Comparison of ENCODE assay signal across 15 cellular contexts in genomic region chr17:18955009-18955408, GRCh38. TPM values are rescaled to one million over a fixed set of nuclear protein-coding genes. Genes with fewer than 3 reads are reported as not detected.
DNase-seq lines count a peak whose midpoint lies in the region; ATAC-seq and TF ChIP-seq lines count a peak whose summit lies in the region.
"Had no signal": no experiment of that assay in that cellular context is flagged by ENCODE, and none has a peak within 500 bp of the region (broad histone marks: within the 10 kb centered on the region; RNA-seq: fewer than 3 reads in every experiment).

No MANE protein-coding gene starts in this region.

- no peaks in the 10 kb centered on the region for H3K36me3 Mint-ChIP-seq in activated naive CD4-positive, alpha-beta T cell treated with anti-CD3 and anti-CD28 coated beads, Interleukin-2, amount 50 U/mL, for 24 hours
- peaks cover 0 to 5% of the 10 kb centered on the region in 2 donors for H3K36me3 Mint-ChIP-seq in activated naive CD4-positive, alpha-beta T cell treated with anti-CD3 and anti-CD28 coated beads, Interleukin-2, amount 50 U/mL, for 72 hours
- H3K36me3 Mint-ChIP-seq in CD8-positive, alpha-beta T cell: no peaks in the 10 kb centered on the region
- no peaks in the 10 kb centered on the region for H3K36me3 Mint-ChIP-seq in activated T-helper 17 cell treated with anti-CD3 and anti-CD28 coated beads, Interleukin-2, amount 50 U/mL, for 72 hours (ENCODE audit: low read depth)
- no peaks in the 10 kb centered on the region for H3K36me3 Mint-ChIP-seq in naive thymus-derived CD8-positive, alpha-beta T cell

- no peaks in the 10 kb centered on the region for H3K9me3 Mint-ChIP-seq in activated naive CD4-positive, alpha-beta T cell treated with anti-CD3 and anti-CD28 coated beads, Interleukin-2, amount 50 U/mL, for 24 hours
- H3K9me3 Mint-ChIP-seq in activated naive CD4-positive, alpha-beta T cell treated with anti-CD3 and anti-CD28 coated beads, Interleukin-2, amount 50 U/mL, for 72 hours: peaks cover 4% of the 10 kb centered on the region in 2 donors
- no peaks in the 10 kb centered on the region for H3K9me3 Mint-ChIP-seq in CD8-positive, alpha-beta T cell
- no peaks in the 10 kb centered on the region for H3K9me3 Mint-ChIP-seq in activated T-helper 17 cell treated with anti-CD3 and anti-CD28 coated beads, Interleukin-2, amount 50 U/mL, for 72 hours
- no peaks in the 10 kb centered on the region for H3K9me3 Mint-ChIP-seq in naive thymus-derived CD8-positive, alpha-beta T cell

- H3K36me3 ChIP-seq in CD8-positive, alpha-beta T cell (ENCODE audit: insufficient read depth, low read length): no peaks in the 10 kb centered on the region
- no peaks in the 10 kb centered on the region for H3K36me3 ChIP-seq in ascending aorta

- H3K27me3 Mint-ChIP-seq in activated naive CD4-positive, alpha-beta T cell treated with anti-CD3 and anti-CD28 coated beads, Interleukin-2, amount 50 U/mL, for 24 hours: no peaks in the 10 kb centered on the region
- H3K27me3 Mint-ChIP-seq in CD8-positive, alpha-beta T cell (ENCODE audit: low read depth): no peaks in the 10 kb centered on the region
- peaks cover 6% of the 10 kb centered on the region for H3K27me3 Mint-ChIP-seq in activated T-helper 17 cell treated with anti-CD3 and anti-CD28 coated beads, Interleukin-2, amount 50 U/mL, for 72 hours
- H3K27me3 Mint-ChIP-seq in naive thymus-derived CD8-positive, alpha-beta T cell: no peaks in the 10 kb centered on the region

- no peak overlapping the region for H3K27ac ChIP-seq in CD8-positive, alpha-beta T cell (ENCODE audit: low read depth, low read length)
- H3K27ac ChIP-seq in ascending aorta: no peak overlapping the region
- H3K27ac ChIP-seq: KMS-11 had no signal

- peaks cover 32% of the 10 kb centered on the region for H3K4me1 ChIP-seq in CD8-positive, alpha-beta T cell (ENCODE audit: insufficient read depth, low read length)
- H3K4me1 ChIP-seq in ascending aorta: no peaks in the 10 kb centered on the region

- peaks cover 50% of the 10 kb centered on the region for H3K4me1 Mint-ChIP-seq in activated naive CD4-positive, alpha-beta T cell treated with anti-CD3 and anti-CD28 coated beads, Interleukin-2, amount 50 U/mL, for 24 hours
- H3K4me1 Mint-ChIP-seq in CD8-positive, alpha-beta T cell (ENCODE audit: low read depth): peaks cover 47% of the 10 kb centered on the region
- peaks cover 12% of the 10 kb centered on the region for H3K4me1 Mint-ChIP-seq in activated T-helper 17 cell treated with anti-CD3 and anti-CD28 coated beads, Interleukin-2, amount 50 U/mL, for 72 hours
- H3K4me1 Mint-ChIP-seq in naive thymus-derived CD8-positive, alpha-beta T cell: peaks cover 15 to 67% (median 40%) of the 10 kb centered on the region in 4 donors

- peak overlapping the region; percentile 13 for H3K4me3 ChIP-seq in CD8-positive, alpha-beta T cell (ENCODE audit: low read depth, low read length)
- no peak overlapping the region for H3K4me3 ChIP-seq in ascending aorta

- H3K9me3 ChIP-seq in CD8-positive, alpha-beta T cell (ENCODE audit: low read length): no peaks in the 10 kb centered on the region
- H3K9me3 ChIP-seq in ascending aorta: no peaks in the 10 kb centered on the region

- H3K27me3 ChIP-seq in CD8-positive, alpha-beta T cell (ENCODE audit: insufficient read depth, low read length): no peaks in the 10 kb centered on the region
- no peaks in the 10 kb centered on the region for H3K27me3 ChIP-seq in ascending aorta

- intact Hi-C loops in CD8-positive, alpha-beta T cell (cut with DNase I, micrococcal nuclease): loop anchor here in 1 of 2 experiments (2.0 kb wide), 1 partner anchor 34 kb away; no protein-coding TSS in a partner anchor
- intact Hi-C loops in ascending aorta (cut with DNase I): no loop called here

- no peak for ATAC-seq in activated naive CD4-positive, alpha-beta T cell treated with anti-CD3 and anti-CD28 coated beads, Interleukin-2, amount 50 U/mL, for 72 hours
- ATAC-seq in CD8-positive, alpha-beta T cell: no peak
- no peak for ATAC-seq in activated T-helper 17 cell treated with anti-CD3 and anti-CD28 coated beads, Interleukin-2, amount 50 U/mL, for 72 hours (replicated peaks)
- no peak for ATAC-seq in naive thymus-derived CD8-positive, alpha-beta T cell

- TF ChIP-seq CTCF in CD8-positive, alpha-beta T cell (IDR thresholded peaks at IDR 0.05): no peak
- no peak for TF ChIP-seq CTCF in ascending aorta (IDR thresholded peaks at IDR 0.05)

- H3K4me3 Mint-ChIP-seq in activated naive CD4-positive, alpha-beta T cell treated with anti-CD3 and anti-CD28 coated beads, Interleukin-2, amount 50 U/mL, for 24 hours: peak overlapping the region; percentile 59
- H3K4me3 Mint-ChIP-seq in CD8-positive, alpha-beta T cell: peak overlapping the region; percentile 55
- H3K4me3 Mint-ChIP-seq in activated T-helper 17 cell treated with anti-CD3 and anti-CD28 coated beads, Interleukin-2, amount 50 U/mL, for 72 hours: peak overlapping the region; percentile 62
- peak overlapping the region; percentile 60 to 85 (median 74) for H3K4me3 Mint-ChIP-seq in naive thymus-derived CD8-positive, alpha-beta T cell

- no peak for DNase-seq in activated naive CD4-positive, alpha-beta T cell treated with anti-CD3 and anti-CD28 coated beads, Interleukin-2, amount 50 U/mL, for 72 hours (ENCODE audit: low spot score in 2 of 2)
- no peak for DNase-seq in CD8-positive, alpha-beta T cell
- no peak for DNase-seq in naive thymus-derived CD8-positive, alpha-beta T cell
- no peak for DNase-seq in anterior cingulate cortex (lab: John Stamatoyannopoulos, UW)
- DNase-seq in effector CD4-positive, alpha-beta T cell: no peak
- DNase-seq in ascending aorta (ENCODE audit: low spot score in 2 of 2): no peak
- DNase-seq: ACHN, EL, NCI-H1105 treated with DMSO at 0.1 percent for 48 hours, NCI-H187, NCI-H446 had no signal

- POLR2A ChIA-PET in CD8-positive, alpha-beta T cell (lab: Charles Lee): interaction anchor here (1.4 to 1.6 kb wide), 2 partner anchors 29 to 54 kb away, joined by 4 to 9 read pairs; no protein-coding TSS in a partner anchor
- POLR2A ChIA-PET in naive thymus-derived CD8-positive, alpha-beta T cell (lab: Charles Lee): interaction anchor here (0.7 to 1.6 kb wide), 11 partner anchors 12 to 99 kb away, joined by 3 to 7 read pairs (median 4); partner anchors contain the start of gene PRPSAP2

- no peak overlapping the region for H3K27ac Mint-ChIP-seq in activated naive CD4-positive, alpha-beta T cell treated with anti-CD3 and anti-CD28 coated beads, Interleukin-2, amount 50 U/mL, for 24 hours
- peak overlapping the region in 1 of 2 donors; percentile 44 for H3K27ac Mint-ChIP-seq in activated naive CD4-positive, alpha-beta T cell treated with anti-CD3 and anti-CD28 coated beads, Interleukin-2, amount 50 U/mL, for 72 hours
- H3K27ac Mint-ChIP-seq in CD8-positive, alpha-beta T cell: peak overlapping the region; percentile 84
- H3K27ac Mint-ChIP-seq in activated T-helper 17 cell treated with anti-CD3 and anti-CD28 coated beads, Interleukin-2, amount 50 U/mL, for 72 hours: peak overlapping the region; percentile 54
- H3K27ac Mint-ChIP-seq in naive thymus-derived CD8-positive, alpha-beta T cell: peak overlapping the region; percentile 51 to 96 (median 88)

- CTCF ChIA-PET in CD8-positive, alpha-beta T cell (lab: Charles Lee): interaction anchor here (1.0 kb wide), 1 partner anchor 8 kb away, joined by 3 read pairs; no protein-coding TSS in a partner anchor

RNA-seq across cellular contexts. Expression of gene SLC5A10, which starts 3.0 kb away (rescaled TPM):
- total RNA-seq in activated naive CD4-positive, alpha-beta T cell treated with anti-CD3 and anti-CD28 coated beads, Interleukin-2, amount 50 U/mL, for 72 hours: not detected
- total RNA-seq in CD8-positive, alpha-beta T cell: not detected
- total RNA-seq in activated T-helper 17 cell treated with anti-CD3 and anti-CD28 coated beads, Interleukin-2, amount 50 U/mL, for 72 hours: not detected
- total RNA-seq in naive thymus-derived CD8-positive, alpha-beta T cell: not detected
- polyA plus RNA-seq in naive thymus-derived CD8-positive, alpha-beta T cell: under 1 TPM; 0.06 to 0.25 (median 0.09) TPM
- not detected for total RNA-seq in ascending aorta
- total RNA-seq: H4 had no signal

RNA-seq across cellular contexts. Expression of gene FAM83G, which starts 49.6 kb away (rescaled TPM):
- 10 to 100 TPM in 1 of 2 donors, 1 to 10 TPM in 1; 9.4 to 13.7 TPM for total RNA-seq in activated naive CD4-positive, alpha-beta T cell treated with anti-CD3 and anti-CD28 coated beads, Interleukin-2, amount 50 U/mL, for 72 hours
- 1 to 10 TPM; 3.5 to 4.1 TPM for total RNA-seq in CD8-positive, alpha-beta T cell
- total RNA-seq in activated T-helper 17 cell treated with anti-CD3 and anti-CD28 coated beads, Interleukin-2, amount 50 U/mL, for 72 hours: 10 to 100 TPM; 15.9 to 22.6 TPM
- 1 to 10 TPM; 7.2 to 8.9 TPM for total RNA-seq in naive thymus-derived CD8-positive, alpha-beta T cell
- 1 to 10 TPM; 1.5 to 3.5 (median 1.9) TPM for polyA plus RNA-seq in naive thymus-derived CD8-positive, alpha-beta T cell
- total RNA-seq in ascending aorta: 11.2 TPM
